8 cellular contexts compared by ENCODE assay signal in genomic region chr2:3302751-3303582, GRCh38.
DNase-seq lines count a peak whose midpoint lies in the region; ATAC-seq and TF ChIP-seq lines count a peak whose summit lies in the region.

No MANE protein-coding gene starts in this region.

- WGBS in suprapubic skin: 71% methylated on average over 20 of the region's 25 CpGs

- no peak for TF ChIP-seq CTCF in suprapubic skin (IDR thresholded peaks at IDR 0.05)

- H3K4me1 ChIP-seq in iPS-15b (ENCODE audit: control insufficient read depth, insufficient read depth, low read length) (no peaks in the 10 kb centered on the region), suprapubic skin (peaks cover 6% of the 10 kb centered on the region)

- peak; percentile 76 for DNase-seq in SK-N-DZ (ENCODE audit: low spot score)
- DNase-seq in suprapubic skin (ENCODE audit: low spot score in 2 of 2): no peak
- DNase-seq in amygdala (lab: John Stamatoyannopoulos, UW): no peak
- no peak for DNase-seq in KG1 (lab: John Stamatoyannopoulos, UW)
- DNase-seq in activated naive CD4-positive, alpha-beta T cell treated with Interleukin-2 at 50 U/mL for 16 hours: no peak

- H3K36me3 ChIP-seq in iPS-15b (ENCODE audit: control insufficient read depth, insufficient read depth, low read length): peaks cover 2% of the 10 kb centered on the region
- no peaks in the 10 kb centered on the region for H3K36me3 ChIP-seq in suprapubic skin

- H3K9me3 ChIP-seq in iPS-15b (ENCODE audit: control insufficient read depth, insufficient read depth, low read length): no peaks in the 10 kb centered on the region
- no peaks in the 10 kb centered on the region for H3K9me3 ChIP-seq in suprapubic skin

- peak overlapping the region; percentile 4 for H3K9ac ChIP-seq in iPS-15b (ENCODE audit: low read depth, low read length)

- no peak overlapping the region for H3K27ac ChIP-seq in suprapubic skin

- H3K27me3 ChIP-seq in iPS-15b (ENCODE audit: control insufficient read depth, insufficient read depth, low read length) (no peaks in the 10 kb centered on the region), suprapubic skin (no peaks in the 10 kb centered on the region)

- no peak for TF ChIP-seq POLR2A in suprapubic skin (IDR thresholded peaks at IDR 0.05)

- peak; percentile 7 for ATAC-seq in GM18498 (IDR thresholded peaks at IDR 0.05; ENCODE audit: unreplicated experiment)
- peak; percentile 5 for ATAC-seq in HG02798 (IDR thresholded peaks at IDR 0.05; ENCODE audit: poor library complexity, unreplicated experiment)

- no peak for TF ChIP-seq EP300 in suprapubic skin (IDR thresholded peaks at IDR 0.05)

- H3K4me3 ChIP-seq in iPS-15b (ENCODE audit: low read depth, low read length) (no peak overlapping the region), suprapubic skin (peak overlapping the region; percentile 26)
